In genomic region chr10:43648392-43649148, GRCh38 we compare ENCODE assay signal across 8 cellular contexts. TPM values are rescaled to one million over a fixed set of nuclear protein-coding genes. Genes with fewer than 3 reads are reported as not detected.
DNase-seq lines count a peak whose midpoint lies in the region; ATAC-seq and TF ChIP-seq lines count a peak whose summit lies in the region.

Gene ZNF32, minus strand, starts transcription at chr10:43648881. Its CDS starts 2,748 bp downstream, at chr10:43646133.

- H3K79me2 ChIP-seq in DND-41 (ENCODE audit: insufficient read depth, low read length): peaks cover 15% of the 10 kb centered on the region
- no peaks in the 10 kb centered on the region for H3K79me2 ChIP-seq in neural progenitor cell (ENCODE audit: low read depth)

- H3K4me3 Mint-ChIP-seq in IgD-negative memory B cell: peak within 1 kb of the TSS; percentile 91 to 99 (median 98)
- H3K4me3 Mint-ChIP-seq in neural progenitor cell: peak within 1 kb of the TSS; percentile 91

- ATAC-seq in DND-41 (ENCODE audit: insufficient read depth, low read depth) (peak; percentile 97), GM21619 (IDR thresholded peaks at IDR 0.05; ENCODE audit: unreplicated experiment) (peak; percentile 100), foreskin keratinocyte (peak; percentile 98)

- H3K36me3 Mint-ChIP-seq in IgD-negative memory B cell (peaks cover 13% of the 10 kb centered on the region), neural progenitor cell (peaks cover 43% of the 10 kb centered on the region)

- H2AFZ ChIP-seq in DND-41 (ENCODE audit: low read depth, low read length) (peak within 1 kb of the TSS; percentile 97), neural progenitor cell (replicated peaks) (peak within 1 kb of the TSS; percentile 75)

- H3K9me3 Mint-ChIP-seq in IgD-negative memory B cell (peaks cover 5 to 13% (median 11%) of the 10 kb centered on the region in 3 donors), neural progenitor cell (peaks cover 47% of the 10 kb centered on the region)

- H3K27ac Mint-ChIP-seq in IgD-negative memory B cell (peak within 1 kb of the TSS; percentile 68 to 97 (median 81)), neural progenitor cell (peak within 1 kb of the TSS; percentile 89)

- peaks cover 42% of the 10 kb centered on the region for H3K9me3 ChIP-seq in DND-41 (ENCODE audit: insufficient read depth, low read length, severe bottlenecking)
- no peaks in the 10 kb centered on the region; the same call in 1 of the 2 replicates for H3K9me3 ChIP-seq in SJCRH30 (replicated peaks)
- H3K9me3 ChIP-seq in neural progenitor cell (ENCODE audit: low read depth): peaks cover 36% of the 10 kb centered on the region
- H3K9me3 ChIP-seq in stomach: peaks cover 25 to 40% (median 30%) of the 10 kb centered on the region in 4 donors

- 0 to 1% (median 1%) methylated on average over 47 to 89 of the region's 89 CpGs for WGBS in stomach, 5 donors

- TF ChIP-seq EP300 in stomach (IDR thresholded peaks at IDR 0.05): no peak

- H3K4me2 ChIP-seq in DND-41 (ENCODE audit: insufficient read depth, low read length) (peak within 1 kb of the TSS; percentile 88), neural progenitor cell (peak within 1 kb of the TSS; percentile 77)

- H3K9ac ChIP-seq in DND-41 (ENCODE audit: low read depth, low read length) (peak within 1 kb of the TSS; percentile 95), neural progenitor cell (peak within 1 kb of the TSS; percentile 52)

- H3K4me1 Mint-ChIP-seq in IgD-negative memory B cell (peaks cover 5 to 9% (median 7%) of the 10 kb centered on the region in 3 donors), neural progenitor cell (peaks cover 12% of the 10 kb centered on the region)

- peaks cover 38% of the 10 kb centered on the region for H3K36me3 ChIP-seq in DND-41 (ENCODE audit: insufficient read depth, low read length)
- H3K36me3 ChIP-seq in SJCRH30: peaks cover 13% of the 10 kb centered on the region
- peaks cover 39% of the 10 kb centered on the region for H3K36me3 ChIP-seq in neural progenitor cell
- peaks cover 24 to 32% (median 27%) of the 10 kb centered on the region in 4 donors for H3K36me3 ChIP-seq in stomach

- no peak for TF ChIP-seq POLR2A in stomach (IDR thresholded peaks at IDR 0.05)

- intact Hi-C loops in stomach (cut with DNase I; ENCODE audit: low total_unique reads): loop anchor here (10.0 kb wide), 1 partner anchor 74 kb away; the partner anchor contains the start of gene ZNF239

- H3K27ac ChIP-seq in DND-41 (ENCODE audit: low read length) (peak within 1 kb of the TSS; percentile 81), SJCRH30 (peak within 1 kb of the TSS; percentile 92), foreskin keratinocyte (peak within 1 kb of the TSS; percentile 54), neural progenitor cell (no peak within 1 kb of the TSS), stomach (peak within 1 kb of the TSS; percentile 58 to 89 (median 83))

- no peaks in the 10 kb centered on the region for H4K20me1 ChIP-seq in DND-41 (ENCODE audit: insufficient read depth, low read length)
- no peaks in the 10 kb centered on the region for H4K20me1 ChIP-seq in neural progenitor cell (ENCODE audit: low read depth)

- H3K4me1 ChIP-seq in DND-41 (ENCODE audit: insufficient read depth, low read length) (peaks cover 25% of the 10 kb centered on the region), SJCRH30 (0 out of 2 replicates have a peak, but pooled peaks cover under 1% of the 10 kb centered on the region), foreskin keratinocyte (no peaks in the 10 kb centered on the region), neural progenitor cell (no peaks in the 10 kb centered on the region), stomach (peaks cover 0 to 21% (median 11%) of the 10 kb centered on the region in 4 donors)

- DNase-seq in DND-41 (peak; percentile 85), SJCRH30 (peak; percentile 68 to 76), activated gamma-delta T cell treated with Interleukin-2 at 50 U/mL for 16 hours (peak; percentile 74), foreskin keratinocyte (peak; percentile 34 to 68), neural progenitor cell (ENCODE audit: low spot score) (peak; percentile 96), stomach (peak; percentile 85)

- H3K27me3 ChIP-seq in DND-41 (ENCODE audit: insufficient read depth, low read length, poor library complexity): no peaks in the 10 kb centered on the region
- no peaks in the 10 kb centered on the region for H3K27me3 ChIP-seq in SJCRH30
- H3K27me3 ChIP-seq in foreskin keratinocyte: no peaks in the 10 kb centered on the region
- peaks cover 18% of the 10 kb centered on the region for H3K27me3 ChIP-seq in neural progenitor cell
- H3K27me3 ChIP-seq in stomach: no peaks in the 10 kb centered on the region

- peak within 1 kb of the TSS; percentile 61 to 78; a peak in 3 of 4 replicates for H3K4me3 ChIP-seq in DND-41 (ENCODE audit: low read depth in 1 of 2, low read length in 2 of 2)
- H3K4me3 ChIP-seq in SJCRH30: peak within 1 kb of the TSS; percentile 82
- H3K4me3 ChIP-seq in neural progenitor cell: peak within 1 kb of the TSS; percentile 58
- H3K4me3 ChIP-seq in stomach: peak within 1 kb of the TSS; percentile 63 to 90 (median 78)

- H3K27me3 Mint-ChIP-seq in IgD-negative memory B cell (peaks cover 1% of the 10 kb centered on the region), neural progenitor cell (ENCODE audit: insufficient read depth, low read depth) (peaks cover 3% of the 10 kb centered on the region)

- peaks cover 10% of the 10 kb centered on the region for H3F3A ChIP-seq in neural progenitor cell (ENCODE audit: low read depth)

- TF ChIP-seq CTCF in DND-41 (IDR thresholded peaks at IDR 0.05; ENCODE audit: borderline replicate concordance, extremely low read depth, low read length, poor library complexity, severe bottlenecking) (peak; percentile 0), foreskin keratinocyte (conservative IDR thresholded peaks at IDR 0.05) (no peak), neural progenitor cell (IDR thresholded peaks at IDR 0.05) (no peak), stomach (IDR thresholded peaks at IDR 0.05) (no peak)

RNA-seq across cellular contexts. Expression of gene ZNF32, which starts in this region (rescaled TPM):
- 62.2 TPM for polyA plus RNA-seq in IgD-negative memory B cell
- 12.0 and 14.8 TPM in 2 replicates for total RNA-seq in SJCRH30 (2014; rRNA removed; shearing (Covaris generic))
- 24.4 and 25.4 TPM in 2 replicates for total RNA-seq in foreskin keratinocyte
- 27.7 and 29.3 TPM in 2 replicates for polyA plus RNA-seq in foreskin keratinocyte
- total RNA-seq in neural progenitor cell (ENCODE audit: low replicate concordance): 40.8 and 50.7 TPM in 2 replicates
- total RNA-seq in stomach: 10 to 100 TPM in 4 of 5 donors, 1 to 10 TPM in 1; 8.7 to 75.9 (median 34.5) TPM
- polyA plus RNA-seq in stomach: 10 to 100 TPM; 52.9 to 60.0 (median 56.8) TPM
